In genomic region chr12:84874125-84874824, GRCh38 we compare ENCODE assay signal across 9 cellular contexts. TPM values are rescaled to one million over a fixed set of nuclear protein-coding genes. Genes with fewer than 3 reads are reported as not detected.
DNase-seq lines count a peak whose midpoint lies in the region; ATAC-seq, FAIRE-seq and TF ChIP-seq lines count a peak whose summit lies in the region.
"Had no signal": no experiment of that assay in that cellular context is flagged by ENCODE, and none has a peak within 500 bp of the region (broad histone marks: within the 10 kb centered on the region; RNA-seq: fewer than 3 reads in every experiment).

No MANE protein-coding gene starts in this region.

- H3K9me3 ChIP-seq in gastrocnemius medialis = no peaks in the 10 kb centered on the region

- intact Hi-C loops in gastrocnemius medialis (cut with DNase I; ENCODE audit: low total_unique reads) = no loop called here

- no peak overlapping the region for H3K27ac ChIP-seq in gastrocnemius medialis
- H3K27ac ChIP-seq: skin epidermis had no signal

- H3K4me3 ChIP-seq in gastrocnemius medialis = no peak overlapping the region
- H3K4me3 ChIP-seq: skin epidermis had no signal

- H3K4me1 ChIP-seq in gastrocnemius medialis = no peaks in the 10 kb centered on the region

- ATAC-seq in GM18861 (IDR thresholded peaks at IDR 0.05; ENCODE audit: unreplicated experiment) (peak; percentile 95), HG02973 (IDR thresholded peaks at IDR 0.05; ENCODE audit: unreplicated experiment) (peak; percentile 98), gastrocnemius medialis (peak in 1 of 2 donors; percentile 63)

- no peak for TF ChIP-seq POLR2A in gastrocnemius medialis (IDR thresholded peaks at IDR 0.05)

- peak; percentile 42 to 73 (median 66) for TF ChIP-seq CTCF in gastrocnemius medialis (IDR thresholded peaks at IDR 0.05 in 4 of 5, conservative IDR thresholded peaks at IDR 0.05 in 1 of 5)

- in situ Hi-C loops in gastrocnemius medialis (cut with MboI; ENCODE audit: low sequenced_read_pairs in 4 of 4) = loop anchor here (5.0 to 25.0 kb wide), 3 partner anchors 151 to 163 kb away; partner anchors contain the start of genes LRRIQ1 (in 1 of the 4) and TSPAN19 (in 1 of the 4)

- DNase-seq in CD1c-positive myeloid dendritic cell (ENCODE audit: extremely low spot score) (peak; percentile 58), NCI-H146 (lab: John Stamatoyannopoulos, UW) (peak; percentile 57), germinal center (ENCODE audit: low spot score) (peak; percentile 5), gastrocnemius medialis (no peak), occipital lobe (lab: John Stamatoyannopoulos, UW) (no peak)

- H3K36me3 ChIP-seq in gastrocnemius medialis = no peaks in the 10 kb centered on the region

- peak; percentile 87 for FAIRE-seq in TTC549 (lab: Jason Lieb, UNC)

- no peaks in the 10 kb centered on the region for H3K27me3 ChIP-seq in gastrocnemius medialis

RNA-seq across cellular contexts. Expression of gene SLC6A15, which starts 38.3 kb away (rescaled TPM):
- total RNA-seq in gastrocnemius medialis (under 1 TPM in 2 of 4 donors, not detected in 2; 0.51 to 0.91 TPM), occipital lobe (119 TPM)

Comparison
In these comparisons a context has a peak if more than half of its experiments do, and no peak if none do; other contexts are left out.
1. DNase-seq: peak in CD1c-positive myeloid dendritic cell (single experiment), NCI-H146 (single experiment) and germinal center (single experiment); none in gastrocnemius medialis (0 of 2) and occipital lobe (single experiment).
2. RNA of gene SLC6A15, which starts 38.3 kb away (total RNA-seq): 119 TPM in occipital lobe (single experiment); 0.51 to 0.91 TPM in gastrocnemius medialis; every median in the first group is over 10 times any median in the second.